In the genomic region with DNA sequence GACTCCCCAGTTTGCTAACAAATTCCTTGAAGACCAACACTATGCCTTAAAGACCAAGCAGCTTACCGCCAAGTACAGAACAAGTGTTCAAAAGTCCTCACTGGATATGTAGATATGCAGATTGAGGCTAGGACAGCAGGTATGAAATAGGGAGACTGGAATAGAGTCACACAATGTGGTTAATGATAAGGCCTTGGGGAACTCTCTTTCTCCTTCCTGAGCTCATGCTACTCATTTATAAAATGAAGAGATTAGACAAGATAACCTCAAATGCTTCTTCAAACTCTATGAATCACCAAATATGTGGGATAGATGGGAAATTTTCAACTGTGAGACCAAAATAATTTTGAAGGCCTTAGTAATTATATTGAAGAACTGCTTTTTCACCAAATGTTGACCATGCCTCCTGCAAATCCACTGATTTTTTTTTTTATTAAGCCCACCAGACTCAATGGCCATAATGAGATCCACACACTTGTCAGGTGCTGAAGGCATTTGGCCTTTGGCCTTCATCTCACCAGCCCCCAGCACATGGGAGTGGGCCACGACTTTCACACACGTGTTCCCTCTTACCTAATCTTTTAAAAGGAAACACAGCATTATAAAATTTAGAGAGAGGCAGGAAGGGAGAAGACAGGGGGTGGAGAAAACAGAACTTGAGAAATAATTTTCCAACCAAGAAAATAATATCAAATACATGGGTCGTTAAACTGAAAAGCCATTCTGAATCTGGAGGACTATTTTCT, we compare ENCODE assay signal across 2 cellular contexts.
A peak's percentile ranks its signal among the peaks of the same experiment; 100 is the strongest.
TF ChIP-seq lines count a peak whose summit lies in the region.

No MANE protein-coding gene starts in this region.

TF ChIP-seq in IMR-90, 13 proteins besides CTCF, POLR2A, EP300 and RAD21:
- TF ChIP-seq CEBPB (IDR thresholded peaks at IDR 0.05; ENCODE audit: low read depth, low read length) (no peak), SMC3 (IDR thresholded peaks at IDR 0.05; ENCODE audit: low read depth, low read length) (no peak), ELK1 (IDR thresholded peaks at IDR 0.05; ENCODE audit: borderline replicate concordance, low read depth, low read length) (no peak), NFE2L2 (IDR thresholded peaks at IDR 0.05; ENCODE audit: low read depth, low read length) (no peak), RCOR1 (IDR thresholded peaks at IDR 0.05; ENCODE audit: insufficient replicate concordance, low read length) (no peak), RFX5 (IDR thresholded peaks at IDR 0.05; ENCODE audit: low read depth, low read length) (no peak), MXI1 (IDR thresholded peaks at IDR 0.05; ENCODE audit: borderline replicate concordance, low read depth, low read length) (no peak), FOS (IDR thresholded peaks at IDR 0.05; ENCODE audit: low read depth, low read length) (no peak), BHLHE40 (IDR thresholded peaks at IDR 0.05; ENCODE audit: low read depth, low read length) (no peak), CHD1 (IDR thresholded peaks at IDR 0.05; ENCODE audit: low read depth, low read length) (no peak), MAZ (IDR thresholded peaks at IDR 0.05; ENCODE audit: borderline replicate concordance, low read depth, low read length) (no peak), MAFK (IDR thresholded peaks at IDR 0.05; ENCODE audit: low read depth, low read length) (no peak)
- TF ChIP-seq, protein P1, sequence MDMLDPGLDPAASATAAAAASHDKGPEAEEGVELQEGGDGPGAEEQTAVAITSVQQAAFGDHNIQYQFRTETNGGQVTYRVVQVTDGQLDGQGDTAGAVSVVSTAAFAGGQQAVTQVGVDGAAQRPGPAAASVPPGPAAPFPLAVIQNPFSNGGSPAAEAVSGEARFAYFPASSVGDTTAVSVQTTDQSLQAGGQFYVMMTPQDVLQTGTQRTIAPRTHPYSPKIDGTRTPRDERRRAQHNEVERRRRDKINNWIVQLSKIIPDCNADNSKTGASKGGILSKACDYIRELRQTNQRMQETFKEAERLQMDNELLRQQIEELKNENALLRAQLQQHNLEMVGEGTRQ (IDR thresholded peaks at IDR 0.05; ENCODE audit: low read depth, low read length): no peak
TF ChIP-seq in IMR-90: peak in this region for 0.

TF ChIP-seq in K562, 482 proteins besides CTCF, POLR2A, EP300 and RAD21 (continues in another document):
- TF ChIP-seq PRPF4 (IDR thresholded peaks at IDR 0.05; ENCODE audit: insufficient read depth, low read depth, low read length, poor library complexity, severe bottlenecking): no peak
- TF ChIP-seq ARID4B (CRISPR knock-in tag; IDR thresholded peaks at IDR 0.05): no peak
- no peak for TF ChIP-seq ARHGAP35 (IDR thresholded peaks at IDR 0.05; ENCODE audit: partially characterized antibody)
- no peak for TF ChIP-seq ZNF143 (CRISPR knock-in tag; IDR thresholded peaks at IDR 0.05)
- no peak for TF ChIP-seq ZNF165 (CRISPR knock-in tag; IDR thresholded peaks at IDR 0.05; ENCODE audit: borderline replicate concordance)
- no peak for TF ChIP-seq LCOR (CRISPR knock-in tag; IDR thresholded peaks at IDR 0.05)
- no peak for TF ChIP-seq SUPT5H (IDR thresholded peaks at IDR 0.05)
- TF ChIP-seq MIER1 (IDR thresholded peaks at IDR 0.05; ENCODE audit: low read depth): no peak
- TF ChIP-seq PML (IDR thresholded peaks at IDR 0.05; ENCODE audit: low read length): peak; percentile 63; the same call in 1 of the 2 replicates
- TF ChIP-seq GATA2 (CRISPR knock-in tag; IDR thresholded peaks at IDR 0.05): peak; percentile 51
- no peak for TF ChIP-seq MEF2D (tag; conservative IDR thresholded peaks at IDR 0.05; ENCODE audit: low read depth)
- TF ChIP-seq CBX1 (IDR thresholded peaks at IDR 0.05; ENCODE audit: low read depth): no peak
- no peak for TF ChIP-seq ZNF311 (CRISPR knock-in tag; IDR thresholded peaks at IDR 0.05)
- TF ChIP-seq, protein P2, sequence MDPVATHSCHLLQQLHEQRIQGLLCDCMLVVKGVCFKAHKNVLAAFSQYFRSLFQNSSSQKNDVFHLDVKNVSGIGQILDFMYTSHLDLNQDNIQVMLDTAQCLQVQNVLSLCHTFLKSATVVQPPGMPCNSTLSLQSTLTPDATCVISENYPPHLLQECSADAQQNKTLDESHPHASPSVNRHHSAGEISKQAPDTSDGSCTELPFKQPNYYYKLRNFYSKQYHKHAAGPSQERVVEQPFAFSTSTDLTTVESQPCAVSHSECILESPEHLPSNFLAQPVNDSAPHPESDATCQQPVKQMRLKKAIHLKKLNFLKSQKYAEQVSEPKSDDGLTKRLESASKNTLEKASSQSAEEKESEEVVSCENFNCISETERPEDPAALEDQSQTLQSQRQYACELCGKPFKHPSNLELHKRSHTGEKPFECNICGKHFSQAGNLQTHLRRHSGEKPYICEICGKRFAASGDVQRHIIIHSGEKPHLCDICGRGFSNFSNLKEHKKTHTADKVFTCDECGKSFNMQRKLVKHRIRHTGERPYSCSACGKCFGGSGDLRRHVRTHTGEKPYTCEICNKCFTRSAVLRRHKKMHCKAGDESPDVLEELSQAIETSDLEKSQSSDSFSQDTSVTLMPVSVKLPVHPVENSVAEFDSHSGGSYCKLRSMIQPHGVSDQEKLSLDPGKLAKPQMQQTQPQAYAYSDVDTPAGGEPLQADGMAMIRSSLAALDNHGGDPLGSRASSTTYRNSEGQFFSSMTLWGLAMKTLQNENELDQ (CRISPR knock-in tag; IDR thresholded peaks at IDR 0.05; ENCODE audit: borderline replicate concordance): no peak
- TF ChIP-seq RCOR1 (IDR thresholded peaks at IDR 0.05; ENCODE audit: borderline replicate concordance in 1 of 2, low read depth in 2 of 2, low read length in 2 of 2): 0 out of 4 replicates have a peak, but pooled peaks of 1 of the 2 experiments have one; percentile 28
- TF ChIP-seq, protein P3, sequence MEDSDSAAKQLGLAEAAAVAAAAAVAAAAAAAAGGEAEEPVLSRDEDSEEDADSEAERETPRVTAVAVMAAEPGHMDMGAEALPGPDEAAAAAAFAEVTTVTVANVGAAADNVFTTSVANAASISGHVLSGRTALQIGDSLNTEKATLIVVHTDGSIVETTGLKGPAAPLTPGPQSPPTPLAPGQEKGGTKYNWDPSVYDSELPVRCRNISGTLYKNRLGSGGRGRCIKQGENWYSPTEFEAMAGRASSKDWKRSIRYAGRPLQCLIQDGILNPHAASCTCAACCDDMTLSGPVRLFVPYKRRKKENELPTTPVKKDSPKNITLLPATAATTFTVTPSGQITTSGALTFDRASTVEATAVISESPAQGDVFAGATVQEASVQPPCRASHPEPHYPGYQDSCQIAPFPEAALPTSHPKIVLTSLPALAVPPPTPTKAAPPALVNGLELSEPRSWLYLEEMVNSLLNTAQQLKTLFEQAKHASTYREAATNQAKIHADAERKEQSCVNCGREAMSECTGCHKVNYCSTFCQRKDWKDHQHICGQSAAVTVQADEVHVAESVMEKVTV (CRISPR knock-in tag; IDR thresholded peaks at IDR 0.05): no peak
- peak; percentile 51 for TF ChIP-seq MEIS2 (IDR thresholded peaks at IDR 0.05; ENCODE audit: partially characterized antibody)
- no peak for TF ChIP-seq CEBPG (CRISPR knock-in tag; IDR thresholded peaks at IDR 0.05)
- no peak for TF ChIP-seq CEBPG (tag; conservative IDR thresholded peaks at IDR 0.05 in 1 of 2, IDR thresholded peaks at IDR 0.05 in 1 of 2)
- TF ChIP-seq PTRF (tag; IDR thresholded peaks at IDR 0.05): no peak
- TF ChIP-seq, protein P4, sequence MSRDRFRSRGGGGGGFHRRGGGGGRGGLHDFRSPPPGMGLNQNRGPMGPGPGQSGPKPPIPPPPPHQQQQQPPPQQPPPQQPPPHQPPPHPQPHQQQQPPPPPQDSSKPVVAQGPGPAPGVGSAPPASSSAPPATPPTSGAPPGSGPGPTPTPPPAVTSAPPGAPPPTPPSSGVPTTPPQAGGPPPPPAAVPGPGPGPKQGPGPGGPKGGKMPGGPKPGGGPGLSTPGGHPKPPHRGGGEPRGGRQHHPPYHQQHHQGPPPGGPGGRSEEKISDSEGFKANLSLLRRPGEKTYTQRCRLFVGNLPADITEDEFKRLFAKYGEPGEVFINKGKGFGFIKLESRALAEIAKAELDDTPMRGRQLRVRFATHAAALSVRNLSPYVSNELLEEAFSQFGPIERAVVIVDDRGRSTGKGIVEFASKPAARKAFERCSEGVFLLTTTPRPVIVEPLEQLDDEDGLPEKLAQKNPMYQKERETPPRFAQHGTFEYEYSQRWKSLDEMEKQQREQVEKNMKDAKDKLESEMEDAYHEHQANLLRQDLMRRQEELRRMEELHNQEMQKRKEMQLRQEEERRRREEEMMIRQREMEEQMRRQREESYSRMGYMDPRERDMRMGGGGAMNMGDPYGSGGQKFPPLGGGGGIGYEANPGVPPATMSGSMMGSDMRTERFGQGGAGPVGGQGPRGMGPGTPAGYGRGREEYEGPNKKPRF (IDR thresholded peaks at IDR 0.05; ENCODE audit: low read depth, low read length): no peak
- TF ChIP-seq CAMTA2 (CRISPR knock-in tag; conservative IDR thresholded peaks at IDR 0.05): no peak
- no peak for TF ChIP-seq NR2C1 (IDR thresholded peaks at IDR 0.05)
- TF ChIP-seq NR2C1 (tag; IDR thresholded peaks at IDR 0.05): no peak
- TF ChIP-seq CBFA2T3 (IDR thresholded peaks at IDR 0.05): peak; percentile 82
- no peak for TF ChIP-seq POLR2G (IDR thresholded peaks at IDR 0.05; ENCODE audit: low read depth, low read length)
- TF ChIP-seq BHLHE40 (IDR thresholded peaks at IDR 0.05; ENCODE audit: low read length): no peak
- TF ChIP-seq CREBBP (IDR thresholded peaks at IDR 0.05; ENCODE audit: low read depth, low read length): no peak
- no peak for TF ChIP-seq TCFL5 (CRISPR knock-in tag; conservative IDR thresholded peaks at IDR 0.05)
- TF ChIP-seq SOX6 (IDR thresholded peaks at IDR 0.05): peak; percentile 37; the same call in 1 of the 2 replicates
- TF ChIP-seq ILF3 (IDR thresholded peaks at IDR 0.05; ENCODE audit: borderline replicate concordance): no peak
- peak; percentile 53; the same call in 1 of the 2 replicates for TF ChIP-seq KLF16 (IDR thresholded peaks at IDR 0.05)
- TF ChIP-seq ZNF134 (CRISPR knock-in tag; conservative IDR thresholded peaks at IDR 0.05): no peak
- no peak for TF ChIP-seq ELK1 (CRISPR knock-in tag; IDR thresholded peaks at IDR 0.05)
